ENCODE assay signal across 11 cellular contexts in genomic region chr16:17275076-17275732, GRCh38.
DNase-seq lines count a peak whose midpoint lies in the region; ATAC-seq and TF ChIP-seq lines count a peak whose summit lies in the region.
"Had no signal": no experiment of that assay in that cellular context is flagged by ENCODE, and none has a peak within 500 bp of the region (broad histone marks: within the 10 kb centered on the region; RNA-seq: fewer than 3 reads in every experiment).

No MANE protein-coding gene starts in this region.

- no peaks in the 10 kb centered on the region for H3K9me3 Mint-ChIP-seq in activated T-helper 17 cell treated with anti-CD3 and anti-CD28 coated beads, Interleukin-2, amount 50 U/mL, for 72 hours

- H3K27me3 Mint-ChIP-seq in activated T-helper 17 cell treated with anti-CD3 and anti-CD28 coated beads, Interleukin-2, amount 50 U/mL, for 72 hours: no peaks in the 10 kb centered on the region

- H3K9ac ChIP-seq in mucosa of stomach (ENCODE audit: low read length): peak overlapping the region; percentile 45
- H3K9ac ChIP-seq: SK-N-SH had no signal

- in situ Hi-C loops in KBM-7 (cut with MboI; ENCODE audit: low pct_unique_long_range_greater_than_20kb, low sequenced_read_pairs): no loop called here

- peak overlapping the region; percentile 2 for H3K4me3 Mint-ChIP-seq in activated T-helper 17 cell treated with anti-CD3 and anti-CD28 coated beads, Interleukin-2, amount 50 U/mL, for 72 hours

- H3K4me3 ChIP-seq in mucosa of stomach (ENCODE audit: low read length): no peak overlapping the region
- H3K4me3 ChIP-seq in tibial nerve: no peak overlapping the region
- H3K4me3 ChIP-seq: gastrocnemius medialis, lung had no signal

- H3K9me3 ChIP-seq in mucosa of stomach (ENCODE audit: control insufficient read depth, low read length) (no peaks in the 10 kb centered on the region), tibial nerve (no peaks in the 10 kb centered on the region)
- H3K9me3 ChIP-seq: gastrocnemius medialis, SK-N-SH had no signal

- no peak overlapping the region for H3K27ac Mint-ChIP-seq in activated T-helper 17 cell treated with anti-CD3 and anti-CD28 coated beads, Interleukin-2, amount 50 U/mL, for 72 hours

- H3K36me3 ChIP-seq in mucosa of stomach (ENCODE audit: control insufficient read depth, insufficient read depth, low read length) (no peaks in the 10 kb centered on the region), tibial nerve (no peaks in the 10 kb centered on the region)
- H3K36me3 ChIP-seq: gastrocnemius medialis had no signal

- H3K27ac ChIP-seq in tibial nerve: no peak overlapping the region
- H3K27ac ChIP-seq: gastrocnemius medialis had no signal

- CTCF ChIA-PET in HEK293T (lab: Yijun Ruan, JAX): no interaction called here

- H3K4me1 Mint-ChIP-seq in activated T-helper 17 cell treated with anti-CD3 and anti-CD28 coated beads, Interleukin-2, amount 50 U/mL, for 72 hours: peaks cover 36% of the 10 kb centered on the region

- peak; percentile 71 for ATAC-seq in activated T-helper 17 cell treated with anti-CD3 and anti-CD28 coated beads, Interleukin-2, amount 50 U/mL, for 72 hours (replicated peaks)
- no peak for ATAC-seq in GM18861 (IDR thresholded peaks at IDR 0.05; ENCODE audit: unreplicated experiment)
- ATAC-seq: gastrocnemius medialis had no signal

- no peaks in the 10 kb centered on the region for H3K36me3 Mint-ChIP-seq in activated T-helper 17 cell treated with anti-CD3 and anti-CD28 coated beads, Interleukin-2, amount 50 U/mL, for 72 hours (ENCODE audit: low read depth)

- TF ChIP-seq EP300 in tibial nerve (IDR thresholded peaks at IDR 0.05): no peak

- H3K4me1 ChIP-seq in mucosa of stomach (ENCODE audit: control insufficient read depth, insufficient read depth, low read length): peaks cover 80% of the 10 kb centered on the region
- peaks cover 0 to 34% (median 14%) of the 10 kb centered on the region in 4 donors for H3K4me1 ChIP-seq in tibial nerve

- 88 to 89% methylated on average over 4 of the region's 4 CpGs for WGBS in tibial nerve, 2 donors

- DNase-seq in DMS79 treated with DMSO at 0.1 percent for 48 hours (lab: John Stamatoyannopoulos, UW): peak; percentile 34
- no peak for DNase-seq in DMS79 (lab: John Stamatoyannopoulos, UW)
- DNase-seq in KBM-7: peak; percentile 12
- no peak for DNase-seq in HEK293T (ENCODE audit: extremely low spot score)
- DNase-seq in tibial nerve (ENCODE audit: low spot score in 2 of 2): no peak
- DNase-seq: gastrocnemius medialis, SK-N-SH had no signal

- TF ChIP-seq CTCF in tibial nerve (IDR thresholded peaks at IDR 0.05): no peak

- no peak for TF ChIP-seq POLR2A in tibial nerve (IDR thresholded peaks at IDR 0.05)

- H3K27me3 ChIP-seq in mucosa of stomach (ENCODE audit: control insufficient read depth, insufficient read depth, low read length) (no peaks in the 10 kb centered on the region), tibial nerve (no peaks in the 10 kb centered on the region)
- H3K27me3 ChIP-seq: gastrocnemius medialis had no signal

- POLR2A ChIA-PET in HEK293T (lab: Yijun Ruan, JAX): no interaction called here

TF ChIP-seq in HEK293T, 16 proteins besides CTCF, POLR2A, EP300 and RAD21:
- TF ChIP-seq LEF1 (IDR thresholded peaks at IDR 0.05; ENCODE audit: borderline replicate concordance): no peak

Comparison
In these comparisons a context has a peak if more than half of its experiments do, and no peak if none do; other contexts are left out.
1. DNase-seq: peak in DMS79 treated with DMSO at 0.1 percent for 48 hours (single experiment) and KBM-7 (single experiment); none in DMS79 (single experiment), HEK293T (single experiment) and tibial nerve (0 of 2).